In genomic region chr9:100505564-100506159, GRCh38 we compare ENCODE assay signal across 1 cellular context.
A peak's percentile ranks its signal among the peaks of the same experiment; 100 is the strongest.
TF ChIP-seq lines count a peak whose summit lies in the region.

No MANE protein-coding gene starts in this region.

TF ChIP-seq in HepG2, 621 proteins besides CTCF, POLR2A, EP300 and RAD21 (continued from another document):
- TF ChIP-seq ZBTB33 (CRISPR knock-in tag; IDR thresholded peaks at IDR 0.05) = peak; percentile 36; the same call in 1 of the 2 replicates
- TF ChIP-seq STAG1 (CRISPR knock-in tag; IDR thresholded peaks at IDR 0.05) = peak; percentile 61
- TF ChIP-seq ZBTB46 (CRISPR knock-in tag; IDR thresholded peaks at IDR 0.05; ENCODE audit: borderline replicate concordance) = no peak
- TF ChIP-seq SMC3 (IDR thresholded peaks at IDR 0.05; ENCODE audit: low read length) = peak; percentile 49; the same call in 1 of the 2 replicates
- 0 out of 2 replicates have a peak, but pooled peaks have one; percentile 22 for TF ChIP-seq MIER2 (CRISPR knock-in tag; IDR thresholded peaks at IDR 0.05)
- TF ChIP-seq, protein P1, sequence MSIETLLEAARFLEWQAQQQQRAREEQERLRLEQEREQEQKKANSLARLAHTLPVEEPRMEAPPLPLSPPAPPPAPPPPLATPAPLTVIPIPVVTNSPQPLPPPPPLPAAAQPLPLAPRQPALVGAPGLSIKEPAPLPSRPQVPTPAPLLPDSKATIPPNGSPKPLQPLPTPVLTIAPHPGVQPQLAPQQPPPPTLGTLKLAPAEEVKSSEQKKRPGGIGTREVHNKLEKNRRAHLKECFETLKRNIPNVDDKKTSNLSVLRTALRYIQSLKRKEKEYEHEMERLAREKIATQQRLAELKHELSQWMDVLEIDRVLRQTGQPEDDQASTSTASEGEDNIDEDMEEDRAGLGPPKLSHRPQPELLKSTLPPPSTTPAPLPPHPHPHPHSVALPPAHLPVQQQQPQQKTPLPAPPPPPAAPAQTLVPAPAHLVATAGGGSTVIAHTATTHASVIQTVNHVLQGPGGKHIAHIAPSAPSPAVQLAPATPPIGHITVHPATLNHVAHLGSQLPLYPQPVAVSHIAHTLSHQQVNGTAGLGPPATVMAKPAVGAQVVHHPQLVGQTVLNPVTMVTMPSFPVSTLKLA (IDR thresholded peaks at IDR 0.05) = no peak
- no peak for TF ChIP-seq NFKB2 (CRISPR knock-in tag; IDR thresholded peaks at IDR 0.05; ENCODE audit: borderline replicate concordance)
- no peak for TF ChIP-seq SRF (IDR thresholded peaks at IDR 0.05; ENCODE audit: low read depth, low read length)
- no peak for TF ChIP-seq PREB (CRISPR knock-in tag; IDR thresholded peaks at IDR 0.05)
- peak; percentile 59 for TF ChIP-seq TEAD3 (CRISPR knock-in tag; optimal IDR thresholded peaks at IDR 0.05; ENCODE audit: borderline replicate concordance)
